Comparison of ENCODE assay signal across 10 cellular contexts in the genomic region with DNA sequence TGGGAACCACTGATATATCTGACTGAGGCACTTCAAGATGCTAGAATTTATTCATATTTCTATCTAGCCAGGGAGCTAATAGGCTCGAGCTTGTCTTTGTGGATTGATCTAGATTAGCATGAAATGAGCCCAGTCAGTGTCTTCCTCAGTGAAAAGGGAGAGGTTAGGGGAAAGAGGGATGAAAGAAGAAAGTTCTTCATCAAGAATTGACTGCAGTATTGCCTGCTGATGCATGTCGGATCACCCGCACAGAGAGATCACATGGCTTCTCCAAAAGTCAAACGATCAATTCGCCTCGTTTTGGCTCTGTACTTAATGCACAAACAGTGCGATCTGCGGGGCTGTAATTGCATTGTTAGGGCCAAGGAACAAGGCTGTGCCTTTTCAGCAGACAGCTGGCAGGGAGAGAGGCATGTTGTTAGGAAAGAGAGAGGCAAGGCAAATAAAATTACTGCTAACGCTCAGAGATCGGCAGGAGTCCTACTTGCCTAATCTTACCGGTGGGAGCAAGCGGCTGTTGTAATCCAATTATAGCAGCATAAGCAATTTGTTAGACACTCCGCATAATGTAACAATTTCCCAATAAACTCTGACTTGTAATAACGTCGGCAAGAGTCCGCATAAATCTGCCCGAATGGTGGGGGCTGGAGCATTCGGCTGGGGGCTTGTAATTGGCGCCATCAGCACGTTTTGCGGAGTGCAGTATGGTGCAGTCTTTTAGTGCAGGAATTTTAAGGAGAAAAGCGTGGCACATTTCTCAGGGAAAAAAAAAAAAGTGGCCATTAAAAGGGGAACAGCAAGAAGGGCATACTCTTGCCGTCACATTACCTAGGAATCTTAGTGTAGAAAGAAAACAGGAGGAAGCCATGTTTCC.
DNase-seq lines count a peak whose midpoint lies in the region; ATAC-seq and TF ChIP-seq lines count a peak whose summit lies in the region.
"Had no signal": no experiment of that assay in that cellular context is flagged by ENCODE, and none has a peak within 500 bp of the region (broad histone marks: within the 10 kb centered on the region; RNA-seq: fewer than 3 reads in every experiment).

No MANE protein-coding gene starts in this region.

- H3K79me1 ChIP-seq in mesenchymal stem cell (replicated peaks; ENCODE audit: low read length, poor library complexity, severe bottlenecking), result peaks cover 9% of the 10 kb centered on the region

- no peak overlapping the region for H3K23ac ChIP-seq in mesenchymal stem cell (ENCODE audit: low read length in 2 of 2)

- no peak overlapping the region for H2BK5ac ChIP-seq in mesenchymal stem cell (ENCODE audit: low read depth, low read length, poor library complexity, severe bottlenecking)

- peak overlapping the region in 1 of 2 experiments; percentile 65 for H3K14ac ChIP-seq in mesenchymal stem cell (ENCODE audit: low read length in 2 of 2)

- H2AFZ ChIP-seq in mesenchymal stem cell (ENCODE audit: low read depth, low read length) (no peak overlapping the region), mammary epithelial cell (ENCODE audit: low read depth, low read length) (no peak overlapping the region)

- H3K4me1 ChIP-seq in mesenchymal stem cell (ENCODE audit: control insufficient read depth, insufficient read depth, low read depth, low read length) (no peaks in the 10 kb centered on the region), mammary epithelial cell (ENCODE audit: insufficient read depth, low read length) (no peaks in the 10 kb centered on the region)
- no peaks in the 10 kb centered on the region for H3K4me1 ChIP-seq in effector memory CD4-positive, alpha-beta T cell (ENCODE audit: control insufficient read depth, insufficient read depth, low read length, poor library complexity, severe bottlenecking)
- no peaks in the 10 kb centered on the region for H3K4me1 ChIP-seq in CD8-positive, alpha-beta T cell (ENCODE audit: insufficient read depth, low read length)

- no peak overlapping the region for H3K27ac Mint-ChIP-seq in CD8-positive, alpha-beta T cell

- no peak overlapping the region for H3K4ac ChIP-seq in mesenchymal stem cell (ENCODE audit: low read depth in 1 of 2, low read length in 2 of 2)

- H3K9ac ChIP-seq in mesenchymal stem cell (ENCODE audit: low read length), result no peak overlapping the region
- no peak overlapping the region for H3K9ac ChIP-seq in mammary epithelial cell (ENCODE audit: insufficient read depth, low read length)

- no peak overlapping the region for H2AK5ac ChIP-seq in mesenchymal stem cell (ENCODE audit: low read length, severe bottlenecking)

- DNase-seq in ELF-1 (ENCODE audit: low read depth, low spot score) (peak; percentile 35), NCI-H2081 treated with DMSO at 0.1 percent for 48 hours (lab: John Stamatoyannopoulos, UW) (peak; percentile 13), cerebellum (ENCODE audit: low spot score) (peak; percentile 47), mucosa of gallbladder (ENCODE audit: low spot score) (peak; percentile 17), mesenchymal stem cell (no peak), mammary epithelial cell (no peak)
- no peak for DNase-seq in effector memory CD4-positive, alpha-beta T cell
- DNase-seq in CD8-positive, alpha-beta T cell, result no peak
- DNase-seq: activated CD8-positive, alpha-beta memory T cell treated with anti-CD3 and anti-CD28 coated beads for 24 hours; kidney glomerular epithelial cell had no signal

- H3K4me2 ChIP-seq in mesenchymal stem cell (ENCODE audit: low read length, poor library complexity, severe bottlenecking) (no peak overlapping the region), mammary epithelial cell (ENCODE audit: insufficient read depth, low read depth, low read length) (no peak overlapping the region)

- ATAC-seq in CD8-positive, alpha-beta T cell, result no peak

- peaks cover 17% of the 10 kb centered on the region for H3K4me1 Mint-ChIP-seq in CD8-positive, alpha-beta T cell (ENCODE audit: low read depth)

- H3K18ac ChIP-seq in mesenchymal stem cell (ENCODE audit: low read depth in 1 of 2, low read length in 2 of 2), result no peak overlapping the region

- in situ Hi-C loops in mammary epithelial cell (cut with MboI; ENCODE audit: low sequenced_read_pairs in 2 of 2), result no loop called here

- H4K8ac ChIP-seq in mesenchymal stem cell (ENCODE audit: low read length), result no peak overlapping the region

- H3K27ac ChIP-seq in mesenchymal stem cell (ENCODE audit: low read length, poor library complexity, severe bottlenecking) (no peak overlapping the region), mammary epithelial cell (ENCODE audit: insufficient read depth, low read depth, low read length) (no peak overlapping the region)
- no peak overlapping the region for H3K27ac ChIP-seq in effector memory CD4-positive, alpha-beta T cell (ENCODE audit: insufficient read depth, low read length, poor library complexity, severe bottlenecking)
- no peak overlapping the region for H3K27ac ChIP-seq in CD8-positive, alpha-beta T cell (ENCODE audit: low read depth, low read length)

- WGBS in mesenchymal stem cell, result 72% methylated on average over 23 of the region's 23 CpGs
- 92% methylated on average over 23 of the region's 23 CpGs for WGBS in mammary epithelial cell (ENCODE audit: low coverage, missing lambda C conversion rate)

- no peaks in the 10 kb centered on the region for H3K79me2 ChIP-seq in mammary epithelial cell (ENCODE audit: insufficient read depth, low read length)

- no peaks in the 10 kb centered on the region for H3K27me3 Mint-ChIP-seq in CD8-positive, alpha-beta T cell (ENCODE audit: low read depth)

- CTCF ChIA-PET in mammary epithelial cell (lab: Charles Lee; ENCODE audit: low non-redundant PET), result no interaction called here
- CTCF ChIA-PET in CD8-positive, alpha-beta T cell (lab: Charles Lee), result interaction anchor here (2.1 kb wide), 1 partner anchor 19 kb away, joined by 6 read pairs; no protein-coding TSS in a partner anchor

- no peak overlapping the region for H4K91ac ChIP-seq in mesenchymal stem cell (ENCODE audit: low read length)

- H3K9me3 ChIP-seq in mesenchymal stem cell (ENCODE audit: control insufficient read depth, low read length), result no peaks in the 10 kb centered on the region
- H3K9me3 ChIP-seq in mammary epithelial cell (replicated peaks; ENCODE audit: insufficient read depth, low read length), result no peaks in the 10 kb centered on the region
- H3K9me3 ChIP-seq in effector memory CD4-positive, alpha-beta T cell (ENCODE audit: control insufficient read depth, low read length), result no peaks in the 10 kb centered on the region
- H3K9me3 ChIP-seq in CD8-positive, alpha-beta T cell (ENCODE audit: low read length), result no peaks in the 10 kb centered on the region

- POLR2A ChIA-PET in CD8-positive, alpha-beta T cell (lab: Charles Lee), result interaction anchor here (0.6 kb wide), 1 partner anchor 19 kb away, joined by 4 read pairs; no protein-coding TSS in a partner anchor

- dilution Hi-C loops in mammary epithelial cell (cut with HindIII; ENCODE audit: low sequenced_read_pairs), result no loop called here

- H3K27me3 ChIP-seq in mesenchymal stem cell (ENCODE audit: control insufficient read depth in 1 of 2, insufficient read depth in 1 of 2, low read length in 2 of 2), result peaks cover 0 to 6% of the 10 kb centered on the region in 2 experiments
- no peaks in the 10 kb centered on the region for H3K27me3 ChIP-seq in mammary epithelial cell (ENCODE audit: insufficient read depth, low read length)
- no peaks in the 10 kb centered on the region for H3K27me3 ChIP-seq in effector memory CD4-positive, alpha-beta T cell (replicated peaks; ENCODE audit: control insufficient read depth, insufficient read depth, low read length, poor library complexity, severe bottlenecking)
- no peaks in the 10 kb centered on the region for H3K27me3 ChIP-seq in CD8-positive, alpha-beta T cell (ENCODE audit: insufficient read depth, low read length)

- H3K36me3 ChIP-seq in mesenchymal stem cell (ENCODE audit: control insufficient read depth in 1 of 2, insufficient read depth in 2 of 2, low read depth in 1 of 2, low read length in 2 of 2), result peaks cover 1 to 9% of the 10 kb centered on the region in 2 experiments
- H3K36me3 ChIP-seq in mammary epithelial cell (ENCODE audit: insufficient read depth, low read length), result no peaks in the 10 kb centered on the region
- no peaks in the 10 kb centered on the region for H3K36me3 ChIP-seq in effector memory CD4-positive, alpha-beta T cell (ENCODE audit: control insufficient read depth, insufficient read depth, low read length)
- no peaks in the 10 kb centered on the region for H3K36me3 ChIP-seq in CD8-positive, alpha-beta T cell (ENCODE audit: insufficient read depth, low read length)

- no peak overlapping the region for H2BK12ac ChIP-seq in mesenchymal stem cell (ENCODE audit: low read length in 2 of 2)

- intact Hi-C loops in mammary epithelial cell (cut with micrococcal nuclease), result no loop called here
- intact Hi-C loops in CD8-positive, alpha-beta T cell (cut with DNase I, micrococcal nuclease), result no loop called here

- TF ChIP-seq CTCF in mammary epithelial cell (conservative IDR thresholded peaks at IDR 0.05 in 1 of 2, IDR thresholded peaks at IDR 0.05 in 1 of 2; ENCODE audit: extremely low read depth in 1 of 2, insufficient read depth in 1 of 2, low read depth in 1 of 2, low read length in 2 of 2), result no peak
- no peak for TF ChIP-seq CTCF in CD8-positive, alpha-beta T cell (IDR thresholded peaks at IDR 0.05)

- H3K36me3 Mint-ChIP-seq in CD8-positive, alpha-beta T cell, result peaks cover 20% of the 10 kb centered on the region

- H3K4me3 ChIP-seq in mesenchymal stem cell (ENCODE audit: insufficient read depth in 1 of 2, low read depth in 1 of 2, low read length in 2 of 2) (no peak overlapping the region), mammary epithelial cell (replicated peaks in 1 of 3; ENCODE audit: insufficient read depth in 1 of 3, low read depth in 2 of 3, low read length in 3 of 3) (no peak overlapping the region)
- no peak overlapping the region for H3K4me3 ChIP-seq in effector memory CD4-positive, alpha-beta T cell (ENCODE audit: insufficient read depth, low read depth, low read length, poor library complexity, severe bottlenecking)
- no peak overlapping the region for H3K4me3 ChIP-seq in CD8-positive, alpha-beta T cell (ENCODE audit: low read depth, low read length)

- no peaks in the 10 kb centered on the region for H3K9me3 Mint-ChIP-seq in CD8-positive, alpha-beta T cell

- no TSS peak for BruUV-seq in mammary epithelial cell (replicated peaks; lab: Mats Ljungman, UMichigan)

- H4K20me1 ChIP-seq in mammary epithelial cell (ENCODE audit: insufficient read depth, low read length), result no peaks in the 10 kb centered on the region

- no peak overlapping the region for H2BK15ac ChIP-seq in mesenchymal stem cell (ENCODE audit: low read depth, poor library complexity, severe bottlenecking)

- no peak overlapping the region for H2BK120ac ChIP-seq in mesenchymal stem cell (ENCODE audit: low read depth, low read length)

- H3K4me3 Mint-ChIP-seq in CD8-positive, alpha-beta T cell, result no peak overlapping the region

Comparison
In these comparisons a context has a peak if more than half of its experiments do, and no peak if none do; other contexts are left out.
1. DNase-seq: peak in ELF-1 (single experiment), NCI-H2081 treated with DMSO at 0.1 percent for 48 hours (single experiment), cerebellum (single experiment) and mucosa of gallbladder (single experiment); none in mesenchymal stem cell (single experiment), mammary epithelial cell (single experiment), effector memory CD4-positive, alpha-beta T cell (0 of 3) and CD8-positive, alpha-beta T cell (0 of 7).